Comparison of ENCODE assay signal across 14 cellular contexts in genomic region chr6:167932468-167933276, GRCh38.
DNase-seq lines count a peak whose midpoint lies in the region; ATAC-seq and TF ChIP-seq lines count a peak whose summit lies in the region.
"Had no signal": no experiment of that assay in that cellular context is flagged by ENCODE, and none has a peak within 500 bp of the region (broad histone marks: within the 10 kb centered on the region; RNA-seq: fewer than 3 reads in every experiment).

No MANE protein-coding gene starts in this region.

- ATAC-seq in GM18502 (IDR thresholded peaks at IDR 0.05; ENCODE audit: poor library complexity, unreplicated experiment) (no peak), HG02970 (IDR thresholded peaks at IDR 0.05; ENCODE audit: low FRiP score, unreplicated experiment) (no peak)
- no peak for ATAC-seq in activated T-cell treated with anti-CD3 and anti-CD28 coated beads, Interleukin-2, amount 50 U/mL, for 72 hours (replicated peaks in 1 of 2)

- H3K4me1 Mint-ChIP-seq in neural crest cell, result peaks cover 5% of the 10 kb centered on the region
- no peaks in the 10 kb centered on the region for H3K4me1 Mint-ChIP-seq in activated T-cell treated with anti-CD3 and anti-CD28 coated beads, Interleukin-2, amount 50 U/mL, for 72 hours (ENCODE audit: low read depth)
- H3K4me1 Mint-ChIP-seq: central memory CD8-positive, alpha-beta T cell had no signal

- no peaks in the 10 kb centered on the region for H3K9me3 Mint-ChIP-seq in neural crest cell
- no peaks in the 10 kb centered on the region for H3K9me3 Mint-ChIP-seq in activated T-cell treated with anti-CD3 and anti-CD28 coated beads, Interleukin-2, amount 50 U/mL, for 72 hours
- H3K9me3 Mint-ChIP-seq: central memory CD8-positive, alpha-beta T cell had no signal

- peaks cover 6% of the 10 kb centered on the region for H3K36me3 Mint-ChIP-seq in neural crest cell (ENCODE audit: low read depth)
- H3K36me3 Mint-ChIP-seq in activated T-cell treated with anti-CD3 and anti-CD28 coated beads, Interleukin-2, amount 50 U/mL, for 72 hours (ENCODE audit: insufficient read depth in 2 of 2), result no peaks in the 10 kb centered on the region

- H3K4me3 ChIP-seq in Peyer's patch, result no peak overlapping the region
- H3K4me3 ChIP-seq in esophagus muscularis mucosa, result no peak overlapping the region
- H3K4me3 ChIP-seq: thoracic aorta had no signal

- TF ChIP-seq CTCF in AG09319 (IDR thresholded peaks at IDR 0.05; ENCODE audit: low read depth, low read length), result no peak
- no peak for TF ChIP-seq CTCF in Peyer's patch (IDR thresholded peaks at IDR 0.05)
- no peak for TF ChIP-seq CTCF in esophagus muscularis mucosa (IDR thresholded peaks at IDR 0.05)
- no peak for TF ChIP-seq CTCF in neural crest cell (conservative IDR thresholded peaks at IDR 0.05)

- no peak for TF ChIP-seq EP300 in esophagus muscularis mucosa (IDR thresholded peaks at IDR 0.05)

- WGBS in esophagus muscularis mucosa, result 90% methylated on average over 12 of the region's 12 CpGs

- no peak overlapping the region for H3K4me3 Mint-ChIP-seq in neural crest cell
- no peak overlapping the region for H3K4me3 Mint-ChIP-seq in activated T-cell treated with anti-CD3 and anti-CD28 coated beads, Interleukin-2, amount 50 U/mL, for 72 hours
- H3K4me3 Mint-ChIP-seq: central memory CD8-positive, alpha-beta T cell had no signal

- no peaks in the 10 kb centered on the region for H3K9me3 ChIP-seq in Peyer's patch
- no peaks in the 10 kb centered on the region for H3K9me3 ChIP-seq in esophagus muscularis mucosa
- H3K9me3 ChIP-seq: thoracic aorta had no signal

- no peaks in the 10 kb centered on the region for H3K27me3 Mint-ChIP-seq in neural crest cell (ENCODE audit: low read depth)
- H3K27me3 Mint-ChIP-seq in activated T-cell treated with anti-CD3 and anti-CD28 coated beads, Interleukin-2, amount 50 U/mL, for 72 hours (ENCODE audit: low read depth), result peaks cover 2% of the 10 kb centered on the region
- H3K27me3 Mint-ChIP-seq: central memory CD8-positive, alpha-beta T cell had no signal

- DNase-seq in AG09319 (ENCODE audit: extremely low read depth, low read depth) (peak; percentile 15), Peyer's patch (no peak), esophagus muscularis mucosa (ENCODE audit: extremely low spot score) (peak; percentile 47), neural crest cell (ENCODE audit: low read depth, low spot score) (no peak), T1000 (lab: John Stamatoyannopoulos, UW) (no peak)
- DNase-seq in activated T-cell treated with anti-CD3 and anti-CD28 coated beads, Interleukin-2, amount 50 U/mL, for 72 hours, result no peak
- DNase-seq: activated CD8-positive, alpha-beta memory T cell treated with anti-CD3 and anti-CD28 coated beads, Interleukin-2, amount 50 U/mL, for 48 hours; hippocampal formation; NCI-H2081 had no signal

- peak overlapping the region; percentile 79 for H3K27ac Mint-ChIP-seq in neural crest cell (ENCODE audit: unreplicated experiment)
- H3K27ac Mint-ChIP-seq in activated T-cell treated with anti-CD3 and anti-CD28 coated beads, Interleukin-2, amount 50 U/mL, for 72 hours, result no peak overlapping the region

- intact Hi-C loops in esophagus muscularis mucosa (cut with DNase I), result no loop called here

- H3K36me3 ChIP-seq in Peyer's patch (peaks cover 0 to 23% (median 0%) of the 10 kb centered on the region in 3 donors), esophagus muscularis mucosa (peaks cover 0 to 41% (median 20%) of the 10 kb centered on the region in 4 donors)

- no peaks in the 10 kb centered on the region for H3K27me3 ChIP-seq in Peyer's patch
- no peaks in the 10 kb centered on the region for H3K27me3 ChIP-seq in esophagus muscularis mucosa

- peak overlapping the region in 3 of 4 donors; percentile 5 to 68 (median 37) for H3K27ac ChIP-seq in Peyer's patch
- H3K27ac ChIP-seq in esophagus muscularis mucosa (replicated peaks in 1 of 4), result no peak overlapping the region
- H3K27ac ChIP-seq: C4-2B, thoracic aorta had no signal

- H3K4me1 ChIP-seq in Peyer's patch (peaks cover 0 to 19% (median 0%) of the 10 kb centered on the region in 4 donors), esophagus muscularis mucosa (peaks cover 0 to 14% (median 5%) of the 10 kb centered on the region in 4 donors)

- TF ChIP-seq POLR2A in Peyer's patch (IDR thresholded peaks at IDR 0.05) (no peak), esophagus muscularis mucosa (IDR thresholded peaks at IDR 0.05; ENCODE audit: low read depth) (no peak)

Comparison
In these comparisons a context has a peak if more than half of its experiments do, and no peak if none do; other contexts are left out.
1. DNase-seq: peak in AG09319 (single experiment) and esophagus muscularis mucosa (single experiment); none in Peyer's patch (0 of 3), neural crest cell (single experiment), activated T-cell treated with anti-CD3 and anti-CD28 coated beads, Interleukin-2, amount 50 U/mL, for 72 hours (0 of 2) and T1000 (single experiment).
2. H3K27ac ChIP-seq: peak in Peyer's patch (3 of 4); none in esophagus muscularis mucosa (0 of 4).